In genomic region chr4:84258905-84259830, GRCh38 we compare ENCODE assay signal across 8 cellular contexts.
DNase-seq lines count a peak whose midpoint lies in the region; ATAC-seq and TF ChIP-seq lines count a peak whose summit lies in the region.

No MANE protein-coding gene starts in this region.

- H3K4me3 Mint-ChIP-seq in Calu3 (ENCODE audit: low read depth, unreplicated experiment), result no peak overlapping the region
- no peak overlapping the region for H3K4me3 Mint-ChIP-seq in CD4-positive, alpha-beta T cell

- intact Hi-C loops in Calu3 (cut with micrococcal nuclease; ENCODE audit: unreplicated experiment), result loop anchor here (1.0 to 10.0 kb wide), 4 partner anchors 294 to 615 kb away; no protein-coding TSS in a partner anchor
- intact Hi-C loops in CD4-positive, alpha-beta T cell (cut with DNase I, micrococcal nuclease), result no loop called here
- intact Hi-C loops in Right ventricle myocardium superior (cut with DNase I), result no loop called here

- H3K36me3 ChIP-seq in SJCRH30 (no peaks in the 10 kb centered on the region), MG63 (no peaks in the 10 kb centered on the region)

- no peaks in the 10 kb centered on the region for H3K4me1 ChIP-seq in SJCRH30

- H3K4me3 ChIP-seq in SJCRH30, result no peak overlapping the region
- no peak overlapping the region for H3K4me3 ChIP-seq in MG63

- H3K9me3 ChIP-seq in SJCRH30 (replicated peaks), result no peaks in the 10 kb centered on the region
- no peaks in the 10 kb centered on the region; the same call in 1 of the 2 replicates for H3K9me3 ChIP-seq in MG63
- H3K9me3 ChIP-seq in CD4-positive, alpha-beta T cell (ENCODE audit: control insufficient read depth, low read length), result peaks cover 20% of the 10 kb centered on the region

- H3K9me3 Mint-ChIP-seq in Calu3 (ENCODE audit: low read depth, unreplicated experiment), result no peaks in the 10 kb centered on the region
- peaks cover 11% of the 10 kb centered on the region for H3K9me3 Mint-ChIP-seq in CD4-positive, alpha-beta T cell

- POLR2A ChIA-PET in CD4-positive, alpha-beta T cell (lab: Charles Lee), result no interaction called here

- H3K4me1 Mint-ChIP-seq in Calu3 (ENCODE audit: low read depth, unreplicated experiment), result no peaks in the 10 kb centered on the region
- no peaks in the 10 kb centered on the region for H3K4me1 Mint-ChIP-seq in CD4-positive, alpha-beta T cell (ENCODE audit: low read depth)

- DNase-seq in Calu3 (peak; percentile 7), SJCRH30 (peak; percentile 19 to 62), iPS-NIHi11 (ENCODE audit: low spot score) (peak; percentile 34), MG63 (no peak), Right ventricle myocardium superior (no peak)
- no peak for DNase-seq in CD4-positive, alpha-beta T cell

- no TSS peak for BruUV-seq in Calu3 (replicated peaks; lab: Mats Ljungman, UMichigan)

- ATAC-seq in GM19351 (IDR thresholded peaks at IDR 0.05; ENCODE audit: unreplicated experiment) (peak; percentile 67), HG03175 (IDR thresholded peaks at IDR 0.05; ENCODE audit: unreplicated experiment) (peak; percentile 77), Right ventricle myocardium superior (ENCODE audit: poor library complexity) (no peak)
- ATAC-seq in CD4-positive, alpha-beta T cell (ENCODE audit: poor library complexity), result no peak

- TF ChIP-seq CTCF in Calu3 (IDR thresholded peaks at IDR 0.05; ENCODE audit: unreplicated experiment), result no peak
- TF ChIP-seq CTCF in CD4-positive, alpha-beta T cell (IDR thresholded peaks at IDR 0.05), result no peak

- H3K27ac ChIP-seq in SJCRH30, result no peak overlapping the region
- H3K27ac ChIP-seq in CD4-positive, alpha-beta T cell (ENCODE audit: low read depth, low read length), result no peak overlapping the region

- no peaks in the 10 kb centered on the region for H3K36me3 Mint-ChIP-seq in Calu3 (ENCODE audit: insufficient read depth, unreplicated experiment)
- H3K36me3 Mint-ChIP-seq in CD4-positive, alpha-beta T cell (ENCODE audit: low read depth), result no peaks in the 10 kb centered on the region

- CTCF ChIA-PET in Calu3 (lab: Charles Lee), result no interaction called here
- CTCF ChIA-PET in CD4-positive, alpha-beta T cell (lab: Charles Lee), result no interaction called here

- no peak overlapping the region for H3K27ac Mint-ChIP-seq in Calu3 (ENCODE audit: unreplicated experiment)
- H3K27ac Mint-ChIP-seq in CD4-positive, alpha-beta T cell, result no peak overlapping the region

- H3K27me3 ChIP-seq in SJCRH30 (no peaks in the 10 kb centered on the region), MG63 (no peaks in the 10 kb centered on the region)
- no peaks in the 10 kb centered on the region for H3K27me3 ChIP-seq in CD4-positive, alpha-beta T cell (ENCODE audit: control insufficient read depth, insufficient read depth, low read length)

- peaks cover 29% of the 10 kb centered on the region for H3K27me3 Mint-ChIP-seq in Calu3 (ENCODE audit: unreplicated experiment)
- no peaks in the 10 kb centered on the region for H3K27me3 Mint-ChIP-seq in CD4-positive, alpha-beta T cell

Comparison
In these comparisons a context has a peak if more than half of its experiments do, and no peak if none do; other contexts are left out.
1. DNase-seq: peak in Calu3 (single experiment), SJCRH30 (2 of 2) and iPS-NIHi11 (single experiment); none in MG63 (single experiment), CD4-positive, alpha-beta T cell (0 of 10) and Right ventricle myocardium superior (single experiment).
2. ATAC-seq: peak in GM19351 (single experiment) and HG03175 (single experiment); none in CD4-positive, alpha-beta T cell (single experiment) and Right ventricle myocardium superior (single experiment).